7 cellular contexts compared by ENCODE assay signal in genomic region chr15:53586815-53587214, GRCh38.
A peak's percentile ranks its signal among the peaks of the same experiment; 100 is the strongest.
DNase-seq lines count a peak whose midpoint lies in the region; ATAC-seq and TF ChIP-seq lines count a peak whose summit lies in the region.

No MANE protein-coding gene starts in this region.

- H4K20me1 ChIP-seq in mammary epithelial cell (ENCODE audit: insufficient read depth, low read length) = no peaks in the 10 kb centered on the region

- H3K4me1 ChIP-seq in mammary epithelial cell (ENCODE audit: insufficient read depth, low read length) = no peaks in the 10 kb centered on the region
- no peaks in the 10 kb centered on the region for H3K4me1 ChIP-seq in esophagus muscularis mucosa

- peak; percentile 8 for DNase-seq in GM12864 (ENCODE audit: low read depth)
- peak; percentile 50 for DNase-seq in MV-4-11 (lab: John Stamatoyannopoulos, UW)
- peak; percentile 36 for DNase-seq in mammary epithelial cell
- DNase-seq in pons (ENCODE audit: low spot score) = peak; percentile 69
- DNase-seq in esophagus muscularis mucosa (ENCODE audit: extremely low spot score) = no peak

- in situ Hi-C loops in mammary epithelial cell (cut with MboI; ENCODE audit: low sequenced_read_pairs in 2 of 2) = no loop called here

- H3K27me3 ChIP-seq in mammary epithelial cell (ENCODE audit: insufficient read depth, low read length) (no peaks in the 10 kb centered on the region), esophagus muscularis mucosa (no peaks in the 10 kb centered on the region)

- H3K4me3 ChIP-seq in GM12864 (ENCODE audit: low read depth, low read length) (no peak overlapping the region), mammary epithelial cell (replicated peaks in 1 of 3; ENCODE audit: insufficient read depth in 1 of 3, low read depth in 2 of 3, low read length in 3 of 3) (no peak overlapping the region), esophagus muscularis mucosa (no peak overlapping the region)

- no peak overlapping the region for H3K4me2 ChIP-seq in mammary epithelial cell (ENCODE audit: insufficient read depth, low read depth, low read length)

- intact Hi-C loops in mammary epithelial cell (cut with micrococcal nuclease) = loop anchor here (1.0 to 10.0 kb wide), 6 partner anchors 58 to 805 kb away; no protein-coding TSS in a partner anchor
- intact Hi-C loops in esophagus muscularis mucosa (cut with DNase I) = no loop called here

- H2AFZ ChIP-seq in mammary epithelial cell (ENCODE audit: low read depth, low read length) = no peak overlapping the region

- CTCF ChIA-PET in mammary epithelial cell (lab: Charles Lee; ENCODE audit: low non-redundant PET) = no interaction called here

- ATAC-seq in GM19468 (IDR thresholded peaks at IDR 0.05; ENCODE audit: extremely low read depth, unreplicated experiment) = peak; percentile 75
- no peak for ATAC-seq in HG02981 (IDR thresholded peaks at IDR 0.05; ENCODE audit: unreplicated experiment)

- H3K36me3 ChIP-seq in mammary epithelial cell (ENCODE audit: insufficient read depth, low read length) (no peaks in the 10 kb centered on the region), esophagus muscularis mucosa (no peaks in the 10 kb centered on the region)

- TF ChIP-seq CTCF in GM12864 (IDR thresholded peaks at IDR 0.05; ENCODE audit: low read depth, low read length, missing control alignments) (peak; percentile 73), mammary epithelial cell (conservative IDR thresholded peaks at IDR 0.05 in 1 of 2, IDR thresholded peaks at IDR 0.05 in 1 of 2; ENCODE audit: extremely low read depth in 1 of 2, insufficient read depth in 1 of 2, low read depth in 1 of 2, low read length in 2 of 2) (peak; percentile 56 to 64), esophagus muscularis mucosa (IDR thresholded peaks at IDR 0.05) (peak in 1 of 3 experiments; percentile 17)

- BruUV-seq in mammary epithelial cell (replicated peaks; lab: Mats Ljungman, UMichigan) = no TSS peak

- H3K27ac ChIP-seq in mammary epithelial cell (ENCODE audit: insufficient read depth, low read depth, low read length) = no peak overlapping the region
- H3K27ac ChIP-seq in esophagus muscularis mucosa (replicated peaks in 1 of 4) = no peak overlapping the region

- no peaks in the 10 kb centered on the region for H3K79me2 ChIP-seq in mammary epithelial cell (ENCODE audit: insufficient read depth, low read length)

- no peak for TF ChIP-seq POLR2A in esophagus muscularis mucosa (IDR thresholded peaks at IDR 0.05; ENCODE audit: low read depth)

- dilution Hi-C loops in mammary epithelial cell (cut with HindIII; ENCODE audit: low sequenced_read_pairs) = no loop called here

- H3K9ac ChIP-seq in mammary epithelial cell (ENCODE audit: insufficient read depth, low read length) = no peak overlapping the region

- no peak for TF ChIP-seq EP300 in esophagus muscularis mucosa (IDR thresholded peaks at IDR 0.05)

- 43% methylated on average over 3 of the region's 3 CpGs for WGBS in mammary epithelial cell (ENCODE audit: low coverage, missing lambda C conversion rate)
- WGBS in esophagus muscularis mucosa = 46% methylated on average over 3 of the region's 3 CpGs

- no peaks in the 10 kb centered on the region for H3K9me3 ChIP-seq in mammary epithelial cell (replicated peaks; ENCODE audit: insufficient read depth, low read length)
- no peaks in the 10 kb centered on the region for H3K9me3 ChIP-seq in esophagus muscularis mucosa
